Comparison of ENCODE assay signal across 1 cellular context in the genomic region with DNA sequence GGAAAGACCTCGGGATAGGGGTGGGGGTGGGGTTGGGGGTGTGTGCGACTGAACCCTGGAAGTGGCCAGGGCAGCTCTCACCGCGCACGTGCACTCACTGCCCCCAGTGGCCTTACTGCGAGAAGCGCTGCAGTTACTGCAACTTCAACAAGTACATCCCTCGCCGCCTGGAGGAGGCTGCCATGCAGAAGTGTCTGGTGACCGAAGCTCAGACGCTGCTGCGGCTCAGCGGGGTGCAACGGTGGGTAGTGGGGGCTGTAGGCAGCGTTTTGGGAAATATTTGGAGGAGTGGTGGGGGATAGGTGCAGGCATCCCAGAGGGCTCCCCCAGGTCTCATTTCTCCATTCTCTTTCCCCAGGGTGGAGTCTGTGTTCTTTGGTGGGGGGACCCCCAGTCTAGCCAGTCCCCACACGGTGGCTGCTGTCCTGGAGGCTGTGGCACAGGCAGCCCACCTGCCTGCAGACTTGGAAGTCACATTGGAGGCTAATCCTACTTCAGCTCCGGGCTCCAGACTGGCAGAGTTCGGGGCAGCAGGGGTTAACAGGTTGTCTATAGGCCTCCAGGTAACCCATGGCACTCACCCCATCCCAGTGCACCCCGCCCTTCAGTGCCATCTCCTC.
TF ChIP-seq lines count a peak whose summit lies in the region.

No MANE protein-coding gene starts in this region.

TF ChIP-seq in liver, 16 proteins besides CTCF, POLR2A, EP300 and RAD21:
- TF ChIP-seq GABPA (IDR thresholded peaks at IDR 0.05 in 1 of 2, conservative IDR thresholded peaks at IDR 0.05 in 1 of 2) (no peak), HNF4A (conservative IDR thresholded peaks at IDR 0.05) (peak; percentile 21 to 33), RXRA (IDR thresholded peaks at IDR 0.05) (peak in 1 of 2 donors; percentile 35)
